1 cellular context compared by ENCODE assay signal in genomic region chr14:94768141-94768520, GRCh38.
TF ChIP-seq lines count a peak whose summit lies in the region.

No MANE protein-coding gene starts in this region.

TF ChIP-seq in IMR-90, 13 proteins besides CTCF, POLR2A, EP300 and RAD21:
- TF ChIP-seq MAZ (IDR thresholded peaks at IDR 0.05; ENCODE audit: borderline replicate concordance, low read depth, low read length) (no peak), CEBPB (IDR thresholded peaks at IDR 0.05; ENCODE audit: low read depth, low read length) (no peak), NFE2L2 (IDR thresholded peaks at IDR 0.05; ENCODE audit: low read depth, low read length) (no peak), RFX5 (IDR thresholded peaks at IDR 0.05; ENCODE audit: low read depth, low read length) (no peak), BHLHE40 (IDR thresholded peaks at IDR 0.05; ENCODE audit: low read depth, low read length) (no peak), RCOR1 (IDR thresholded peaks at IDR 0.05; ENCODE audit: insufficient replicate concordance, low read length) (no peak), FOS (IDR thresholded peaks at IDR 0.05; ENCODE audit: low read depth, low read length) (no peak), SMC3 (IDR thresholded peaks at IDR 0.05; ENCODE audit: low read depth, low read length) (no peak), ELK1 (IDR thresholded peaks at IDR 0.05; ENCODE audit: borderline replicate concordance, low read depth, low read length) (no peak), CHD1 (IDR thresholded peaks at IDR 0.05; ENCODE audit: low read depth, low read length) (no peak), MAFK (IDR thresholded peaks at IDR 0.05; ENCODE audit: low read depth, low read length) (no peak), MXI1 (IDR thresholded peaks at IDR 0.05; ENCODE audit: borderline replicate concordance, low read depth, low read length) (no peak)
- TF ChIP-seq, protein P1, sequence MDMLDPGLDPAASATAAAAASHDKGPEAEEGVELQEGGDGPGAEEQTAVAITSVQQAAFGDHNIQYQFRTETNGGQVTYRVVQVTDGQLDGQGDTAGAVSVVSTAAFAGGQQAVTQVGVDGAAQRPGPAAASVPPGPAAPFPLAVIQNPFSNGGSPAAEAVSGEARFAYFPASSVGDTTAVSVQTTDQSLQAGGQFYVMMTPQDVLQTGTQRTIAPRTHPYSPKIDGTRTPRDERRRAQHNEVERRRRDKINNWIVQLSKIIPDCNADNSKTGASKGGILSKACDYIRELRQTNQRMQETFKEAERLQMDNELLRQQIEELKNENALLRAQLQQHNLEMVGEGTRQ (IDR thresholded peaks at IDR 0.05; ENCODE audit: low read depth, low read length): no peak
TF ChIP-seq in IMR-90: peak in this region for 0.
